Comparison of ENCODE assay signal across 15 cellular contexts in the genomic region with DNA sequence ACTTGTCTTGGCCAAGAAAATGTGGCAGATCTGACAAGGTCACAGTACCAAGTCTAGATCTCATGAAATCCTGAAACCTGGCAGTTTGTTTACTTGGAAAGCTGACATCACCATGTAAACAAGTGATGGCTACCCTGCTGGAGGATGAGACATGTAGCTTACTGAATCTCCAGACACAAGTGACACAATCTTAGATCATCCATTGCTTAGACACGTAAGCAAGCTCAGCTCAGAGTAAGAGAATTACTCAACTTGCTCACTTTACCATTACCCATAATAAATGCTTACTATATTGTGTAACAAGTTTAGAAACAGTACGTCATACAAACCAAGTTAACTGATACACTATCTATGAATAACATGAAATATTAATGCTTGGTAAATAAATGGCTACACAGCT.
DNase-seq lines count a peak whose midpoint lies in the region; TF ChIP-seq lines count a peak whose summit lies in the region.
"Had no signal": no experiment of that assay in that cellular context is flagged by ENCODE, and none has a peak within 500 bp of the region (broad histone marks: within the 10 kb centered on the region; RNA-seq: fewer than 3 reads in every experiment).

No MANE protein-coding gene starts in this region.

- H3K27ac ChIP-seq in GM23248 = peak overlapping the region; percentile 34
- no peak overlapping the region for H3K27ac ChIP-seq in RWPE1
- H3K27ac ChIP-seq in substantia nigra (ENCODE audit: low read depth, low read length, poor library complexity, severe bottlenecking) = no peak overlapping the region
- H3K27ac ChIP-seq: tibial artery had no signal

- no peak overlapping the region for H3K4me3 Mint-ChIP-seq in activated CD4-positive, alpha-beta memory T cell treated with anti-CD3 and anti-CD28 coated beads for 36 hours
- H3K4me3 Mint-ChIP-seq: activated CD4-positive, alpha-beta T cell treated with anti-CD3 and anti-CD28 coated beads, Interleukin-2, amount 10 ng/mL, durations not matched to agents 7 days and 5 days; IgD-negative memory B cell; natural killer cell treated with Interleukin-12 subunit alpha and Interleukin-12 subunit beta and Interleukin-15 and Interleukin-18, amount 100 ng/mL, for 72 hours had no signal

- H4K20me1 ChIP-seq in GM23248 (ENCODE audit: insufficient read depth) = no peaks in the 10 kb centered on the region

- H3K27me3 ChIP-seq in GM23248 (replicated peaks; ENCODE audit: insufficient read depth) = no peaks in the 10 kb centered on the region
- H3K27me3 ChIP-seq: tibial artery had no signal

- intact Hi-C loops in activated CD4-positive, alpha-beta memory T cell treated with anti-CD3 and anti-CD28 coated beads for 36 hours (cut with micrococcal nuclease) = no loop called here

- H3F3A ChIP-seq in GM23248 (ENCODE audit: insufficient read depth) = no peaks in the 10 kb centered on the region

- TF ChIP-seq CTCF in fibroblast of pulmonary artery (IDR thresholded peaks at IDR 0.05; ENCODE audit: low read length, missing control alignments) (no peak), RWPE1 (conservative IDR thresholded peaks at IDR 0.05; ENCODE audit: low read depth) (no peak)

- in situ Hi-C loops in GM23248 (cut with MboI) = no loop called here

- no peak overlapping the region for H3K9ac ChIP-seq in GM23248

- 8 to 9% methylated on average over 2 of the region's 2 CpGs for WGBS in GM23248 (ENCODE audit: low coverage in 1 of 2, low lambda C conversion rate in 2 of 2, missing lambda C conversion rate in 2 of 2), 2 experiments

- H3K36me3 Mint-ChIP-seq in activated CD4-positive, alpha-beta memory T cell treated with anti-CD3 and anti-CD28 coated beads for 36 hours = no peaks in the 10 kb centered on the region
- H3K36me3 Mint-ChIP-seq: natural killer cell treated with Interleukin-12 subunit alpha and Interleukin-12 subunit beta and Interleukin-15 and Interleukin-18, amount 100 ng/mL, for 72 hours had no signal

- no peak overlapping the region for H3K4me3 ChIP-seq in GM23248
- H3K4me3 ChIP-seq in fibroblast of pulmonary artery (replicated peaks; ENCODE audit: low read depth, low read length) = no peak overlapping the region
- H3K4me3 ChIP-seq: HAP-1, tibial artery had no signal

- no peaks in the 10 kb centered on the region for H3K9me3 Mint-ChIP-seq in activated CD4-positive, alpha-beta memory T cell treated with anti-CD3 and anti-CD28 coated beads for 36 hours
- H3K9me3 Mint-ChIP-seq: activated CD4-positive, alpha-beta T cell treated with anti-CD3 and anti-CD28 coated beads, Interleukin-2, amount 10 ng/mL, durations not matched to agents 7 days and 5 days; IgD-negative memory B cell; natural killer cell treated with Interleukin-12 subunit alpha and Interleukin-12 subunit beta and Interleukin-15 and Interleukin-18, amount 100 ng/mL, for 72 hours had no signal

- no peaks in the 10 kb centered on the region for H3K9me3 ChIP-seq in GM23248 (ENCODE audit: low read depth)
- H3K9me3 ChIP-seq: HAP-1, tibial artery had no signal

- H2AFZ ChIP-seq in GM23248 = no peak overlapping the region

- H3K4me2 ChIP-seq in GM23248 (ENCODE audit: unreplicated experiment) = no peak overlapping the region

- DNase-seq in GM23248 (peak; percentile 82), RKO (ENCODE audit: low spot score) (peak; percentile 94), fibroblast of pulmonary artery (ENCODE audit: low read depth) (peak; percentile 83), renal cortical epithelial cell (ENCODE audit: low read depth) (peak; percentile 64), NCI-H82 (lab: John Stamatoyannopoulos, UW) (no peak), RWPE1 (ENCODE audit: low spot score) (no peak), substantia nigra (lab: John Stamatoyannopoulos, UW) (no peak)
- DNase-seq in activated CD4-positive, alpha-beta memory T cell treated with anti-CD3 and anti-CD28 coated beads for 36 hours = no peak
- DNase-seq: activated CD4-positive, alpha-beta T cell treated with anti-CD3 and anti-CD28 coated beads, Interleukin-2, amount 10 ng/mL, durations not matched to agents 7 days and 5 days; DMS 273 treated with DMSO at 0.1 percent for 48 hours; NCI-H2081 treated with DMSO at 0.1 percent for 48 hours; tibial artery had no signal

- no peaks in the 10 kb centered on the region for H3K79me2 ChIP-seq in GM23248 (ENCODE audit: insufficient read depth)

- no peaks in the 10 kb centered on the region for H3K27me3 Mint-ChIP-seq in activated CD4-positive, alpha-beta memory T cell treated with anti-CD3 and anti-CD28 coated beads for 36 hours
- H3K27me3 Mint-ChIP-seq: activated CD4-positive, alpha-beta T cell treated with anti-CD3 and anti-CD28 coated beads, Interleukin-2, amount 10 ng/mL, durations not matched to agents 7 days and 5 days; IgD-negative memory B cell; natural killer cell treated with Interleukin-12 subunit alpha and Interleukin-12 subunit beta and Interleukin-15 and Interleukin-18, amount 100 ng/mL, for 72 hours had no signal

- no peak overlapping the region for H3K27ac Mint-ChIP-seq in activated CD4-positive, alpha-beta memory T cell treated with anti-CD3 and anti-CD28 coated beads for 36 hours
- H3K27ac Mint-ChIP-seq: activated CD4-positive, alpha-beta T cell treated with anti-CD3 and anti-CD28 coated beads, Interleukin-2, amount 10 ng/mL, durations not matched to agents 7 days and 5 days; natural killer cell treated with Interleukin-12 subunit alpha and Interleukin-12 subunit beta and Interleukin-15 and Interleukin-18, amount 100 ng/mL, for 72 hours had no signal

- no peaks in the 10 kb centered on the region for H3K4me1 ChIP-seq in GM23248 (ENCODE audit: insufficient read depth)
- H3K4me1 ChIP-seq: HAP-1, tibial artery had no signal

- POLR2A ChIA-PET in activated CD4-positive, alpha-beta memory T cell treated with anti-CD3 and anti-CD28 coated beads for 36 hours (lab: Charles Lee) = no interaction called here
- POLR2A ChIA-PET in RWPE1 (lab: Yijun Ruan, JAX; ENCODE audit: low non-redundant PET) = no interaction called here

- no peaks in the 10 kb centered on the region for H3K4me1 Mint-ChIP-seq in activated CD4-positive, alpha-beta memory T cell treated with anti-CD3 and anti-CD28 coated beads for 36 hours (ENCODE audit: low read depth)
- H3K4me1 Mint-ChIP-seq: activated CD4-positive, alpha-beta T cell treated with anti-CD3 and anti-CD28 coated beads, Interleukin-2, amount 10 ng/mL, durations not matched to agents 7 days and 5 days had no signal

- H3K36me3 ChIP-seq in GM23248 (ENCODE audit: low read depth) = no peaks in the 10 kb centered on the region
- H3K36me3 ChIP-seq: HAP-1 had no signal

- CTCF ChIA-PET in activated CD4-positive, alpha-beta memory T cell treated with anti-CD3 and anti-CD28 coated beads for 36 hours (lab: Charles Lee) = no interaction called here
- CTCF ChIA-PET in RWPE1 (lab: Yijun Ruan, JAX) = no interaction called here

- no peaks in the 10 kb centered on the region for H3K9me2 ChIP-seq in GM23248 (ENCODE audit: insufficient read depth)

Comparison
In these comparisons a context has a peak if more than half of its experiments do, and no peak if none do; other contexts are left out.
1. DNase-seq: peak in GM23248 (single experiment), RKO (single experiment), fibroblast of pulmonary artery (single experiment) and renal cortical epithelial cell (single experiment); none in NCI-H82 (single experiment), activated CD4-positive, alpha-beta memory T cell treated with anti-CD3 and anti-CD28 coated beads for 36 hours (single experiment), RWPE1 (single experiment) and substantia nigra (0 of 49).